Comparison of ENCODE assay signal across 9 cellular contexts in genomic region chr9:96137666-96138429, GRCh38.
A peak's percentile ranks its signal among the peaks of the same experiment; 100 is the strongest.
DNase-seq lines count a peak whose midpoint lies in the region; ATAC-seq and TF ChIP-seq lines count a peak whose summit lies in the region.
"Had no signal": no experiment of that assay in that cellular context is flagged by ENCODE, and none has a peak within 500 bp of the region (broad histone marks: within the 10 kb centered on the region; RNA-seq: fewer than 3 reads in every experiment).

No MANE protein-coding gene starts in this region.

- H3K4me2 ChIP-seq in osteoblast (ENCODE audit: insufficient read depth, low read length) (peak overlapping the region; percentile 87), SK-N-SH (no peak overlapping the region), mammary epithelial cell (ENCODE audit: insufficient read depth, low read depth, low read length) (no peak overlapping the region)

- H3K4me1 ChIP-seq in adipocyte (ENCODE audit: control insufficient read depth, insufficient read depth, low read length) (peaks cover 44% of the 10 kb centered on the region), osteoblast (ENCODE audit: insufficient read depth, low read length) (peaks cover 41% of the 10 kb centered on the region), SK-N-SH (ENCODE audit: control insufficient read depth in 1 of 2, insufficient read depth in 2 of 2, low read depth in 1 of 2, low read length in 1 of 2) (peaks cover 0 to 17% of the 10 kb centered on the region in 2 experiments; a peak in 1 of 4 replicates), mammary epithelial cell (ENCODE audit: insufficient read depth, low read length) (no peaks in the 10 kb centered on the region)

- H3K27me3 ChIP-seq in adipocyte (replicated peaks; ENCODE audit: control insufficient read depth, insufficient read depth, low read length) (no peaks in the 10 kb centered on the region), osteoblast (ENCODE audit: insufficient read depth, low read length) (peaks cover 2% of the 10 kb centered on the region), SK-N-SH (ENCODE audit: insufficient read depth) (no peaks in the 10 kb centered on the region; the same call in 1 of the 2 replicates), mammary epithelial cell (ENCODE audit: insufficient read depth, low read length) (no peaks in the 10 kb centered on the region)

- H4K20me1 ChIP-seq in osteoblast (ENCODE audit: insufficient read depth, low read length), result no peaks in the 10 kb centered on the region
- no peaks in the 10 kb centered on the region for H4K20me1 ChIP-seq in SK-N-SH (ENCODE audit: insufficient read depth)
- H4K20me1 ChIP-seq in mammary epithelial cell (ENCODE audit: insufficient read depth, low read length), result no peaks in the 10 kb centered on the region

- peak overlapping the region; percentile 91 for H2AFZ ChIP-seq in osteoblast (ENCODE audit: low read length)
- no peak overlapping the region for H2AFZ ChIP-seq in SK-N-SH (ENCODE audit: low read depth)
- H2AFZ ChIP-seq in mammary epithelial cell (ENCODE audit: low read depth, low read length), result no peak overlapping the region

- no TSS peak for BruUV-seq in mammary epithelial cell (replicated peaks; lab: Mats Ljungman, UMichigan)

- POLR2A ChIA-PET in SK-N-SH (lab: Yijun Ruan, JAX), result no interaction called here

- H3K36me3 ChIP-seq in adipocyte (ENCODE audit: control insufficient read depth, insufficient read depth, low read length, severe bottlenecking) (no peaks in the 10 kb centered on the region), osteoblast (ENCODE audit: insufficient read depth, low read length) (no peaks in the 10 kb centered on the region), SK-N-SH (replicated peaks in 1 of 2; ENCODE audit: control insufficient read depth in 1 of 2, insufficient read depth in 2 of 2, low read length in 1 of 2) (no peaks in the 10 kb centered on the region), mammary epithelial cell (ENCODE audit: insufficient read depth, low read length) (no peaks in the 10 kb centered on the region)

- no peak for TF ChIP-seq RAD21 in SK-N-SH (IDR thresholded peaks at IDR 0.05; ENCODE audit: low read length)

- no peaks in the 10 kb centered on the region for H3K9me3 ChIP-seq in adipocyte (ENCODE audit: control insufficient read depth, low read length)
- H3K9me3 ChIP-seq in osteoblast (ENCODE audit: low read depth, low read length), result no peaks in the 10 kb centered on the region
- H3K9me3 ChIP-seq in SK-N-SH, result no peaks in the 10 kb centered on the region
- H3K9me3 ChIP-seq in mammary epithelial cell (replicated peaks; ENCODE audit: insufficient read depth, low read length), result no peaks in the 10 kb centered on the region

- no peaks in the 10 kb centered on the region for H3K9me2 ChIP-seq in SK-N-SH

- peak overlapping the region; percentile 20 for H3K27ac ChIP-seq in osteoblast (ENCODE audit: low read depth, low read length)
- H3K27ac ChIP-seq in SK-N-SH (ENCODE audit: low read depth in 2 of 2, low read length in 1 of 2), result no peak overlapping the region
- no peak overlapping the region for H3K27ac ChIP-seq in mammary epithelial cell (ENCODE audit: insufficient read depth, low read depth, low read length)

- no peak for TF ChIP-seq EP300 in SK-N-SH (IDR thresholded peaks at IDR 0.05; ENCODE audit: borderline replicate concordance in 1 of 2, low read depth in 1 of 2, low read length in 1 of 2)

- H3K79me2 ChIP-seq in osteoblast (ENCODE audit: insufficient read depth, low read length) (no peaks in the 10 kb centered on the region), SK-N-SH (ENCODE audit: insufficient read depth) (no peaks in the 10 kb centered on the region), mammary epithelial cell (ENCODE audit: insufficient read depth, low read length) (no peaks in the 10 kb centered on the region)

- DNase-seq in adipocyte (ENCODE audit: low read depth), result peak; percentile 33
- no peak for DNase-seq in osteoblast (ENCODE audit: insufficient read length, low spot score, missing footprints)
- no peak for DNase-seq in SK-N-SH
- no peak for DNase-seq in globus pallidus (ENCODE audit: low spot score)
- DNase-seq in DMS153 (lab: John Stamatoyannopoulos, UW), result no peak
- DNase-seq in mammary epithelial cell, result no peak

- 47% methylated on average over 5 of the region's 6 CpGs for WGBS in SK-N-SH (ENCODE audit: low lambda C conversion rate)
- 66% methylated on average over 6 of the region's 6 CpGs for WGBS in mammary epithelial cell (ENCODE audit: low coverage, missing lambda C conversion rate)

- dilution Hi-C loops in mammary epithelial cell (cut with HindIII; ENCODE audit: low sequenced_read_pairs), result no loop called here

- H3K4me3 ChIP-seq in adipocyte (ENCODE audit: low read length) (peak overlapping the region; percentile 71), osteoblast (ENCODE audit: insufficient read depth, low read length) (peak overlapping the region; percentile 63), SK-N-SH (ENCODE audit: low read depth in 2 of 2, low read length in 1 of 2) (no peak overlapping the region), mammary epithelial cell (replicated peaks in 1 of 3; ENCODE audit: insufficient read depth in 1 of 3, low read depth in 2 of 3, low read length in 3 of 3) (no peak overlapping the region)
- H3K4me3 ChIP-seq: K562 had no signal

- CTCF ChIA-PET in SK-N-SH (lab: Yijun Ruan, JAX), result interaction anchor here (0.7 to 1.0 kb wide), 2 partner anchors 9 to 728 kb away, joined by 3 read pairs; no protein-coding TSS in a partner anchor
- CTCF ChIA-PET in mammary epithelial cell (lab: Charles Lee; ENCODE audit: low non-redundant PET), result no interaction called here

- in situ Hi-C loops in mammary epithelial cell (cut with MboI; ENCODE audit: low sequenced_read_pairs in 2 of 2), result no loop called here

- no peaks in the 10 kb centered on the region for H3F3A ChIP-seq in SK-N-SH (replicated peaks; ENCODE audit: insufficient read depth)

- H3K9ac ChIP-seq in adipocyte (ENCODE audit: low read length) (peak overlapping the region; percentile 71), SK-N-SH (no peak overlapping the region), mammary epithelial cell (ENCODE audit: insufficient read depth, low read length) (no peak overlapping the region)

- intact Hi-C loops in mammary epithelial cell (cut with micrococcal nuclease), result no loop called here

- ATAC-seq in GM18511 (IDR thresholded peaks at IDR 0.05; ENCODE audit: unreplicated experiment) (peak; percentile 41), HG02763 (IDR thresholded peaks at IDR 0.05; ENCODE audit: unreplicated experiment) (peak; percentile 24)
- ATAC-seq: K562 had no signal

- TF ChIP-seq CTCF in osteoblast (IDR thresholded peaks at IDR 0.05; ENCODE audit: extremely low read depth, low read depth, low read length) (no peak), SK-N-SH (IDR thresholded peaks at IDR 0.05) (no peak), mammary epithelial cell (conservative IDR thresholded peaks at IDR 0.05 in 1 of 2, IDR thresholded peaks at IDR 0.05 in 1 of 2; ENCODE audit: extremely low read depth in 1 of 2, insufficient read depth in 1 of 2, low read depth in 1 of 2, low read length in 2 of 2) (no peak)

TF ChIP-seq in SK-N-SH, 30 proteins besides CTCF, POLR2A, EP300 and RAD21:
- no peak for TF ChIP-seq RFX5 (IDR thresholded peaks at IDR 0.05; ENCODE audit: low read length)

Comparison
In these comparisons a context has a peak if more than half of its experiments do, and no peak if none do; other contexts are left out.
1. H3K4me3 ChIP-seq: peak in adipocyte (single experiment) and osteoblast (single experiment); none in SK-N-SH (0 of 2) and mammary epithelial cell (0 of 3).